Comparison of ENCODE assay signal across 20 cellular contexts in the genomic region with DNA sequence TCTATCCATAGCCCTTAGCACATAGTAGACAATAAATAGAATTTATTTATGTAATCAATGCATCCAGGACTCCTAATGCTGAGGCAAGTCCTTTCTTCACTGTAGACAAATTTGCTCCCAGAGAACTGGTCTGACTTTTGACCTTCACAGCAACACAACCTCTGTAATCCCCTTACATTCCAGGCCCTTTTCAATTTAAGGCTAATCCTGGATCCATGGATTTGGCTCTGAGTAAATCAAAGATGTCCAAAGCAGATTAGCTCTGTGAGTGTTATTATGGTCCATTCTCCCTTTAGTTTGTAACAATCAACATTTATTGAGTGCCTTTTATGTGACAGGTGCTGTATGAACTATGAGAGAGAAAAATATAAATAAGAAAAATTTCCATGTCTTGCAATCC. TPM values are rescaled to one million over a fixed set of nuclear protein-coding genes. Genes with fewer than 3 reads are reported as not detected.
"Had no signal": no experiment of that assay in that cellular context is flagged by ENCODE, and none has a peak within 500 bp of the region (broad histone marks: within the 10 kb centered on the region; RNA-seq: fewer than 3 reads in every experiment).

No MANE protein-coding gene starts in this region.

- DNase-seq: KBM-7, MV-4-11, NCI-H1048, NCI-H1105, NCI-H1417, NCI-H1436 treated with DMSO at 0.1 percent for 48 hours, NCI-H1694, NCI-H187 treated with DMSO at 0.1 percent for 48 hours, NCI-H2029 treated with DMSO at 0.1 percent for 48 hours, NCI-H2171 treated with DMSO at 0.1 percent for 48 hours, NCI-H345, NCI-H446 treated with DMSO at 0.1 percent for 48 hours, NCI-H510A treated with DMSO at 0.1 percent for 48 hours, NCI-H526, SHP77, SK-N-SH, SW 1271 had no signal

- H3K27ac ChIP-seq: RWPE1 had no signal

- H3K4me2 ChIP-seq: SK-N-SH had no signal

- H3K9me3 ChIP-seq: SK-N-SH had no signal

- H3K9ac ChIP-seq: SK-N-SH had no signal

RNA-seq across cellular contexts. Expression of gene TMC1, which starts 27.4 kb away (rescaled TPM):
- total RNA-seq: LHCN-M2, MCF 10A had no signal
- polyA plus RNA-seq: SK-N-SH had no signal
